Comparison of ENCODE assay signal across 12 cellular contexts in the genomic region with DNA sequence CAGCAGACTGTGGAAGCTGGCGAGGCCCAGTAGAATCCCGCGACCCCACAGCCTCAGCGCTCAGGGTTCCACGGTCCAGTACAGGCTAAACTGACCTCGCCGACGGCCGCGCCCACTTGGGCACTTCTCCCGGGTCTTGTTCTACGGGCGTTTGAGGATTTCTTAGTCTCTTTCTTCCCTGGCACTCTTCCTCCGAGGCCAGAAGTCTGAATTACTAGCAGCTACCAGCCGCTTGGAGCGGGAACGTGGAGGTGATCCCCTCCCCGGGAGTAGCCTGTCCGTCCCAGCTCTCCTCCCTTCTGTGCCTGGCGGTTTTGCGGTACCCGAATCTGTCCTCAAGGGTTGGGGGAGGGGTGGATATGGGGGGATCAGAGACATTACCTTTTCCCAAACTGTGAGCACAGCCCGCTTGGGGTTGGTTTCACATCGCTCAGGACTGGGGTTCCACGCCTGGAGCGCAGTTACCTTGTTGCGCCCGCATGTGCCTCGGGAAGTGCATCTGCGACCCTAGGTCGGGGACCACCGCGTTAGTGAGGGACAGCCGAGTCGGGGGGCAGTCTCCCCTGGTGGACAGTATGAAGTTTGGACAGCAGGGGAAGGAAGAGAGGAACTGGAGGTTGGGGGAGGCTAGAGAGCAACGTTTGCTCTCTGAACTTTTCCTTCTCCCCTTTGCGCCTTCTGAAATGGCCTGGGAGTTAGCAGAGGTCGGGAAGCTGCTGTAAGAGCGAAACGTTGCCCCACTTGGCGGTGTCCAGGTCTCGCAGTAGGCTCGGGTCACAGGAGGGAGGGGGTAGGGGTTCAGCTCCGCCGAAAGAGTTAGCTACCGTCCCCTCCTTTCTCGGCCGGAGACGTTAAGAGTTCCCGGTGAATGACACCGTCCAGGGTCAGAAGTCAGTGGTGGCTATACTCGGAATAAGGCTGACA.
DNase-seq lines count a peak whose midpoint lies in the region; ATAC-seq, FAIRE-seq and TF ChIP-seq lines count a peak whose summit lies in the region.
"Had no signal": no experiment of that assay in that cellular context is flagged by ENCODE, and none has a peak within 500 bp of the region (broad histone marks: within the 10 kb centered on the region; RNA-seq: fewer than 3 reads in every experiment).

No MANE protein-coding gene starts in this region.

- H3K4me1 ChIP-seq in endothelial cell of umbilical vein (ENCODE audit: control insufficient read depth, extremely low read depth, insufficient read depth, low read length), result peaks cover 7% of the 10 kb centered on the region
- peaks cover 0 to 13% (median 0%) of the 10 kb centered on the region in 3 donors for H3K4me1 ChIP-seq in pancreas
- H3K4me1 ChIP-seq: prostate gland had no signal

- intact Hi-C loops in endothelial cell of umbilical vein (cut with micrococcal nuclease) (loop anchor here (1.0 to 10.0 kb wide), 5 partner anchors 9 to 1713 kb away; a partner anchor contains a TSS), pancreas (cut with DNase I) (no loop called here)

- peaks cover 10% of the 10 kb centered on the region for H3K4me1 Mint-ChIP-seq in activated CD8-positive, alpha-beta T cell treated with anti-CD3 and anti-CD28 coated beads, Interleukin-2, amount 10 ng/mL, durations not matched to agents 7 days and 5 days (ENCODE audit: low read depth)

- H4K20me1 ChIP-seq in endothelial cell of umbilical vein (replicated peaks; ENCODE audit: control insufficient read depth, extremely low read depth, insufficient read depth, low read length), result no peaks in the 10 kb centered on the region

- H3K27me3 ChIP-seq in endothelial cell of umbilical vein (ENCODE audit: control insufficient read depth in 2 of 2, insufficient read depth in 2 of 2, low read length in 2 of 2) (peaks cover 81 to 98% of the 10 kb centered on the region in 2 experiments), pancreas (peaks cover 0 to 91% (median 28%) of the 10 kb centered on the region in 4 donors)

- no peak overlapping the region for H3K4me3 Mint-ChIP-seq in activated CD8-positive, alpha-beta T cell treated with anti-CD3 and anti-CD28 coated beads, Interleukin-2, amount 10 ng/mL, durations not matched to agents 7 days and 5 days
- H3K4me3 Mint-ChIP-seq: activated naive CD4-positive, alpha-beta T cell treated with anti-CD3 and anti-CD28 coated beads, Interleukin-2, amount 50 U/mL, for 24 hours had no signal

- dilution Hi-C loops in endothelial cell of umbilical vein (cut with MboI; ENCODE audit: extremely low pct_ligation_motif_present, low sequenced_read_pairs), result loop anchor here (25.0 kb wide), 1 partner anchor 555 kb away; no protein-coding TSS in a partner anchor

- CTCF ChIA-PET in endothelial cell of umbilical vein (lab: Charles Lee), result interaction anchor here (1.1 to 6.0 kb wide), 19 partner anchors 10 to 1292 kb away, joined by 3 to 255 read pairs (median 10); a partner anchor contains a TSS
- CTCF ChIA-PET in activated CD8-positive, alpha-beta T cell treated with anti-CD3 and anti-CD28 coated beads, Interleukin-2, amount 10 ng/mL, durations not matched to agents 7 days and 5 days (lab: Charles Lee), result interaction anchor here (0.9 to 4.9 kb wide), 10 partner anchors 8 to 912 kb away, joined by 3 to 52 read pairs (median 6); no protein-coding TSS in a partner anchor

- no peaks in the 10 kb centered on the region for H3K9me3 Mint-ChIP-seq in activated CD8-positive, alpha-beta T cell treated with anti-CD3 and anti-CD28 coated beads, Interleukin-2, amount 10 ng/mL, durations not matched to agents 7 days and 5 days (ENCODE audit: insufficient read depth)
- H3K9me3 Mint-ChIP-seq: activated naive CD4-positive, alpha-beta T cell treated with anti-CD3 and anti-CD28 coated beads, Interleukin-2, amount 50 U/mL, for 24 hours had no signal

- H3K27ac Mint-ChIP-seq in activated CD8-positive, alpha-beta T cell treated with anti-CD3 and anti-CD28 coated beads, Interleukin-2, amount 10 ng/mL, durations not matched to agents 7 days and 5 days, result no peak overlapping the region

- no peak overlapping the region for H2AFZ ChIP-seq in endothelial cell of umbilical vein (ENCODE audit: low read depth, low read length)

- FAIRE-seq in endothelial cell of umbilical vein (lab: Jason Lieb, UNC), result no peak
- FAIRE-seq in pancreas (lab: Jason Lieb, UNC), result no peak
- FAIRE-seq: G401.6 had no signal

- TF ChIP-seq CTCF in endothelial cell of umbilical vein (IDR thresholded peaks at IDR 0.05; ENCODE audit: extremely low read depth in 1 of 2, insufficient read depth in 1 of 2, low read depth in 1 of 2, low read length in 2 of 2) (no peak), pancreas (IDR thresholded peaks at IDR 0.05) (no peak), GM10266 (IDR thresholded peaks at IDR 0.05; ENCODE audit: control insufficient read depth, insufficient read depth, low read depth, missing control alignments) (no peak)

- H3K9me1 ChIP-seq in endothelial cell of umbilical vein (replicated peaks; ENCODE audit: control insufficient read depth, extremely low read depth, insufficient read depth, low read length), result no peaks in the 10 kb centered on the region

- H3K27me3 Mint-ChIP-seq in activated CD8-positive, alpha-beta T cell treated with anti-CD3 and anti-CD28 coated beads, Interleukin-2, amount 10 ng/mL, durations not matched to agents 7 days and 5 days (ENCODE audit: low read depth), result peaks cover 85% of the 10 kb centered on the region

- H3K79me2 ChIP-seq in endothelial cell of umbilical vein (ENCODE audit: control insufficient read depth, insufficient read depth, low read length), result no peaks in the 10 kb centered on the region

- no peak overlapping the region for H3K4me2 ChIP-seq in endothelial cell of umbilical vein (ENCODE audit: insufficient read depth, low read length)

- no TSS peak for BruUV-seq in endothelial cell of umbilical vein (replicated peaks; lab: Mats Ljungman, UMichigan)

- peak; percentile 67 for DNase-seq in G401 (ENCODE audit: low spot score)
- DNase-seq in NCI-H69 (lab: John Stamatoyannopoulos, UW), result peak; percentile 77
- no peak for DNase-seq in endothelial cell of umbilical vein (ENCODE audit: low read depth, low spot score)
- DNase-seq in pancreas, result no peak
- no peak for DNase-seq in KG1 (lab: John Stamatoyannopoulos, UW)
- DNase-seq in activated CD8-positive, alpha-beta T cell treated with anti-CD3 and anti-CD28 coated beads, Interleukin-2, amount 10 ng/mL, durations not matched to agents 7 days and 5 days, result no peak
- no peak for DNase-seq in GM10266 (ENCODE audit: extremely low spot score)
- DNase-seq: NCI-H2029 had no signal

- ATAC-seq in pancreas (peak in 3 of 4 donors; percentile 16 to 22 (median 20)), GM19035 (IDR thresholded peaks at IDR 0.05; ENCODE audit: unreplicated experiment) (no peak)
- no peak for ATAC-seq in activated CD8-positive, alpha-beta T cell treated with anti-CD3 and anti-CD28 coated beads, Interleukin-2, amount 10 ng/mL, durations not matched to agents 7 days and 5 days

- no peaks in the 10 kb centered on the region for H3K36me3 ChIP-seq in endothelial cell of umbilical vein (ENCODE audit: control insufficient read depth in 2 of 2, extremely low read depth in 1 of 2, insufficient read depth in 2 of 2, low read length in 2 of 2)
- no peaks in the 10 kb centered on the region for H3K36me3 ChIP-seq in pancreas
- H3K36me3 ChIP-seq: prostate gland had no signal

- in situ Hi-C loops in G401 (cut with HindIII; ENCODE audit: low sequenced_read_pairs), result loop anchor here (25.0 kb wide), 1 partner anchor 555 kb away; no protein-coding TSS in a partner anchor

- H3K9ac ChIP-seq in endothelial cell of umbilical vein (replicated peaks; ENCODE audit: extremely low read depth, insufficient read depth, low read length), result no peak overlapping the region

- H3K27ac ChIP-seq in endothelial cell of umbilical vein (ENCODE audit: insufficient read depth, low read depth, low read length) (no peak overlapping the region), pancreas (no peak overlapping the region)
- H3K27ac ChIP-seq: prostate gland had no signal

- TF ChIP-seq POLR2A in endothelial cell of umbilical vein (IDR thresholded peaks at IDR 0.05; ENCODE audit: low read depth, low read length), result no peak

- POLR2A ChIA-PET in endothelial cell of umbilical vein (lab: Charles Lee), result no interaction called here
- POLR2A ChIA-PET in activated CD8-positive, alpha-beta T cell treated with anti-CD3 and anti-CD28 coated beads, Interleukin-2, amount 10 ng/mL, durations not matched to agents 7 days and 5 days (lab: Charles Lee), result no interaction called here

- H3K4me3 ChIP-seq in endothelial cell of umbilical vein (replicated peaks in 1 of 3; ENCODE audit: insufficient read depth in 1 of 3, low read depth in 1 of 3, low read length in 3 of 3) (no peak overlapping the region), pancreas (peak overlapping the region in 1 of 4 donors; percentile 20)
- H3K4me3 ChIP-seq: prostate gland had no signal

- no peaks in the 10 kb centered on the region for H3K9me3 ChIP-seq in endothelial cell of umbilical vein (replicated peaks; ENCODE audit: control insufficient read depth, insufficient read depth, low read length)
- H3K9me3 ChIP-seq in pancreas, result no peaks in the 10 kb centered on the region
- H3K9me3 ChIP-seq: prostate gland had no signal

- WGBS in pancreas, 2 donors, result 3 to 4% methylated on average over 52 of the region's 52 CpGs

- H3K36me3 Mint-ChIP-seq in activated CD8-positive, alpha-beta T cell treated with anti-CD3 and anti-CD28 coated beads, Interleukin-2, amount 10 ng/mL, durations not matched to agents 7 days and 5 days (ENCODE audit: low read depth), result no peaks in the 10 kb centered on the region

TF ChIP-seq in endothelial cell of umbilical vein, 7 proteins besides CTCF, POLR2A, EP300 and RAD21:
- no peak for TF ChIP-seq MYC (IDR thresholded peaks at IDR 0.05; ENCODE audit: low read depth, low read length)
- peak; percentile 93 for TF ChIP-seq EZH2 (IDR thresholded peaks at IDR 0.05; ENCODE audit: borderline replicate concordance, low read depth, low read length, severe bottlenecking)
- TF ChIP-seq, protein P1, sequence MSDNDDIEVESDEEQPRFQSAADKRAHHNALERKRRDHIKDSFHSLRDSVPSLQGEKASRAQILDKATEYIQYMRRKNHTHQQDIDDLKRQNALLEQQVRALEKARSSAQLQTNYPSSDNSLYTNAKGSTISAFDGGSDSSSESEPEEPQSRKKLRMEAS (IDR thresholded peaks at IDR 0.05; ENCODE audit: insufficient read depth, insufficient read length), result no peak
TF ChIP-seq in endothelial cell of umbilical vein: peak in this region for 1.

Comparison
In these comparisons a context has a peak if more than half of its experiments do, and no peak if none do; other contexts are left out.
1. DNase-seq: peak in G401 (single experiment) and NCI-H69 (single experiment); none in endothelial cell of umbilical vein (single experiment), pancreas (0 of 6), KG1 (single experiment), activated CD8-positive, alpha-beta T cell treated with anti-CD3 and anti-CD28 coated beads, Interleukin-2, amount 10 ng/mL, durations not matched to agents 7 days and 5 days (single experiment) and GM10266 (single experiment).
2. ATAC-seq: peak in pancreas (3 of 4); none in GM19035 (single experiment) and activated CD8-positive, alpha-beta T cell treated with anti-CD3 and anti-CD28 coated beads, Interleukin-2, amount 10 ng/mL, durations not matched to agents 7 days and 5 days (single experiment).